In the genomic region with DNA sequence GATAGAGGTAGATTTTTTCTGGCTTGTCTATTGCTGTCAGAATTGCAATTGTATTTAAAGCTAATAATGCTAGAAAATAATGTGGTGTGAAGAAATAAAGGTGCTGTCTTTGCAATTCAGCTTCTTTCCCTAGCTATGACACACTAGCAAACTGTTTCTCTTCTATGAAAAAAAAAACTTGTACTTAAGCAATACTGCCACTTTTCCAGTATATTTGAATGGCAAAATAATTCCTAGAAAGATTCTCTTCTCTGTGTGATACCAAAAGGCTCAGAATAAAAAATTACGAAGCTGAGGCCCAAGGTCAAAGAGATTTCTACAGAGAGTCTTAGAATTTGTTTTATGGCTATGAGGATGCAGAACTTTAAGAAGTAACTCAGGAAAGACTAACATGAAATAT, we compare ENCODE assay signal across 21 cellular contexts.
"Had no signal": no experiment of that assay in that cellular context is flagged by ENCODE, and none has a peak within 500 bp of the region (broad histone marks: within the 10 kb centered on the region; RNA-seq: fewer than 3 reads in every experiment).

No MANE protein-coding gene starts in this region.

- H3K27ac Mint-ChIP-seq: activated naive CD8-positive, alpha-beta T cell had no signal

- H3K36me3 ChIP-seq: right lobe of liver, thoracic aorta, upper lobe of left lung had no signal

- H3K36me3 Mint-ChIP-seq: activated naive CD8-positive, alpha-beta T cell had no signal

- H3K27me3 ChIP-seq: right lobe of liver, upper lobe of left lung had no signal

- H3K4me3 ChIP-seq: right lobe of liver, thoracic aorta, upper lobe of left lung had no signal

- ATAC-seq: left ventricle myocardium superior, right lobe of liver had no signal

- H3K27ac ChIP-seq: right lobe of liver, thoracic aorta, upper lobe of left lung had no signal

- H3K4me1 ChIP-seq: right lobe of liver, upper lobe of left lung had no signal

- H3K9me3 ChIP-seq: right lobe of liver, thoracic aorta, upper lobe of left lung had no signal

- H3K27me3 Mint-ChIP-seq: activated naive CD8-positive, alpha-beta T cell had no signal

- DNase-seq: activated CD4-positive, alpha-beta T cell treated with anti-CD3 and anti-CD28 coated beads for 1 hour; activated CD4-positive, alpha-beta T cell treated with anti-CD3 and anti-CD28 coated beads, Interleukin-2, amount 50 U/mL, for 1 hour; activated gamma-delta T cell treated with Interleukin-2 at 50 U/mL for 16 hours; activated T-cell treated with anti-CD3 and anti-CD28 coated beads, Interleukin-2, amount 50 U/mL, for 1 hour; amniotic stem cell; dermis blood vessel endothelial cell; effector memory CD4-positive, alpha-beta T cell; glutamatergic neuron; hippocampal formation; left ventricle myocardium superior; mammary epithelial cell; nucleus accumbens; posterior cingulate gyrus; right lobe of liver; stimulated activated CD4-positive, alpha-beta T cell treated with anti-CD3 and anti-CD28 coated beads, Interleukin-2, amount 100 ng/mL, for 48 hours; stimulated activated naive CD4-positive, alpha-beta T cell; T-helper 1 cell; T-helper 9 cell; upper lobe of left lung had no signal

- H3K4me3 Mint-ChIP-seq: activated naive CD8-positive, alpha-beta T cell had no signal
